9 cellular contexts compared by ENCODE assay signal in the genomic region with DNA sequence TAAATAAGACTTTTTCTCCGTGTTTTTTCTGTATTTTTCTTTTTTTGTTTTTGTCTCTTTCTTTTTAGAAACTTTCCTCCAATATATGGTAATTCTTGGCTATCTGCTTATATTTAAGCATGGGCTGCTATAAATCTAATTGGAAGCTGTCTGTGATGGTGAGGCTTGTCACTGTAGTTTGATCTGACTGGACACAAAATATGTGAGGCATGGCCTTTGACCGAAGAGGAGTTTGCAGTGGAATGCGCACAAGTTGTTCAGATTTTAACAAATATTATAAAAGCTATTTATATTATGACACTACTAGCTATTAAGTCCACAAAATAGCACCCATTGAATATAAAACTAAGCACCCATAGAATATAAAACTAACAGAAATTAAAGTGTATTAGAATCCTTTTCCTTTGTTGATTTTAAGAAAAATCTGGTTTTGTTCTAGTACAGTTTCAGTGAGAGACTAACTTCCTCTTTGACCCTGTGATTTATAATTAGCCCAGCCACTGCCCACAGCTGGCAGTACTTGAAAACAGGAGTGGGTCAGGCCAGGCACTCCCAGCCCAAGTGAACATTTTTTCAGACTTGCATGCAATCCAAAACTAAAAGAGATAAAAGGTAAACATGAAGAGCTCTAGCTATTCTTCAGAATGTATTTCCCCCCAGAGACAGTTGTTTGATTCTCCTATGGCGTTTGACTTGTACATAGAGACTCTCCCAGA.
DNase-seq lines count a peak whose midpoint lies in the region; ATAC-seq and TF ChIP-seq lines count a peak whose summit lies in the region.
"Had no signal": no experiment of that assay in that cellular context is flagged by ENCODE, and none has a peak within 500 bp of the region (broad histone marks: within the 10 kb centered on the region; RNA-seq: fewer than 3 reads in every experiment).

No MANE protein-coding gene starts in this region.

- H3K9me3 ChIP-seq in subcutaneous abdominal adipose tissue (ENCODE audit: control insufficient read depth in 5 of 5, low read length in 5 of 5), result no peaks in the 10 kb centered on the region
- H3K9me3 ChIP-seq: body of pancreas had no signal

- peaks cover 0 to 18% (median 12%) of the 10 kb centered on the region in 5 donors for H3K4me1 ChIP-seq in subcutaneous abdominal adipose tissue (ENCODE audit: control insufficient read depth in 5 of 5, insufficient read depth in 5 of 5, low read length in 5 of 5)
- H3K4me1 ChIP-seq: body of pancreas had no signal

- peak overlapping the region; percentile 90 for H3K27ac Mint-ChIP-seq in chondrocyte (ENCODE audit: unreplicated experiment)

- H3K36me3 Mint-ChIP-seq in chondrocyte (ENCODE audit: low read depth), result peaks cover 1% of the 10 kb centered on the region

- no peaks in the 10 kb centered on the region for H3K27me3 ChIP-seq in subcutaneous abdominal adipose tissue (ENCODE audit: control insufficient read depth in 5 of 5, insufficient read depth in 4 of 5, low read length in 5 of 5)
- H3K27me3 ChIP-seq: body of pancreas had no signal

- no peak overlapping the region for H3K4me3 ChIP-seq in subcutaneous abdominal adipose tissue (ENCODE audit: low read depth in 1 of 5, low read length in 5 of 5)
- H3K4me3 ChIP-seq: body of pancreas, SK-N-MC had no signal

- peaks cover 0 to 10% (median 0%) of the 10 kb centered on the region in 5 donors for H3K36me3 ChIP-seq in subcutaneous abdominal adipose tissue (ENCODE audit: control insufficient read depth in 5 of 5, insufficient read depth in 5 of 5, low read length in 5 of 5)

- ATAC-seq in GM19395 (IDR thresholded peaks at IDR 0.05; ENCODE audit: unreplicated experiment), result peak; percentile 81
- ATAC-seq in HG03095 (IDR thresholded peaks at IDR 0.05; ENCODE audit: unreplicated experiment), result peak; percentile 56
- ATAC-seq in GM18870 (IDR thresholded peaks at IDR 0.05; ENCODE audit: unreplicated experiment), result no peak
- ATAC-seq: body of pancreas had no signal

- no peak overlapping the region for H3K9ac ChIP-seq in subcutaneous abdominal adipose tissue (ENCODE audit: low read length in 5 of 5)

- H3K4me1 Mint-ChIP-seq in chondrocyte (ENCODE audit: low read depth), result peaks cover 26% of the 10 kb centered on the region

- H3K9me3 Mint-ChIP-seq in chondrocyte (ENCODE audit: low read depth), result peaks cover 10% of the 10 kb centered on the region

- no peak for DNase-seq in chondrocyte (ENCODE audit: low spot score)
- DNase-seq in hepatic stellate cell (ENCODE audit: low spot score), result no peak
- no peak for DNase-seq in NCI-H2107 treated with DMSO at 0.1 percent for 48 hours (lab: John Stamatoyannopoulos, UW; ENCODE audit: unreplicated experiment)

- peak overlapping the region; percentile 70 for H3K27ac ChIP-seq in subcutaneous abdominal adipose tissue (ENCODE audit: low read depth, low read length)
- H3K27ac ChIP-seq: body of pancreas, SK-N-MC had no signal

- no peak overlapping the region for H3K4me3 Mint-ChIP-seq in chondrocyte (ENCODE audit: unreplicated experiment)

- no peak for TF ChIP-seq CTCF in chondrocyte (IDR thresholded peaks at IDR 0.05)

- no peaks in the 10 kb centered on the region for H3K27me3 Mint-ChIP-seq in chondrocyte (ENCODE audit: low read depth)
